Comparison of ENCODE assay signal across 15 cellular contexts in genomic region chr3:47000198-47000815, GRCh38. TPM values are rescaled to one million over a fixed set of nuclear protein-coding genes. Genes with fewer than 3 reads are reported as not detected.
DNase-seq lines count a peak whose midpoint lies in the region; ATAC-seq and TF ChIP-seq lines count a peak whose summit lies in the region.
"Had no signal": no experiment of that assay in that cellular context is flagged by ENCODE, and none has a peak within 500 bp of the region (broad histone marks: within the 10 kb centered on the region; RNA-seq: fewer than 3 reads in every experiment).

No MANE protein-coding gene starts in this region.

- DNase-seq in activated naive CD8-positive, alpha-beta T cell treated with anti-CD3 and anti-CD28 coated beads, Interleukin-2, amount 50 U/mL, for 24 hours = no peak
- DNase-seq in activated naive CD8-positive, alpha-beta T cell treated with anti-CD3 and anti-CD28 coated beads for 36 hours = no peak
- DNase-seq in PC-3 = peak; percentile 67
- peak; percentile 51 to 71 for DNase-seq in foreskin fibroblast
- no peak for DNase-seq in stimulated activated effector memory CD8-positive, alpha-beta T cell treated with anti-CD3 and anti-CD28 coated beads, Interleukin-12 subunit alpha, Interleukin-12 subunit beta, amount 100 ng/mL, for 72 hours (ENCODE audit: low spot score in 2 of 2)
- no peak for DNase-seq in activated CD4-positive, CD25-positive, alpha-beta regulatory T cell (lab: John Stamatoyannopoulos, UW)
- DNase-seq in cortex of kidney (lab: John Stamatoyannopoulos, UW) = no peak
- no peak for DNase-seq in islet precursor cell
- DNase-seq: activated CD4-positive, alpha-beta T cell treated with anti-CD3 and anti-CD28 coated beads for 1 hour; colonic mucosa; NCI-H1436 treated with DMSO at 0.1 percent for 48 hours; NCI-H446 treated with DMSO at 0.1 percent for 48 hours; substantia nigra had no signal

- H3K9me3 Mint-ChIP-seq in activated naive CD8-positive, alpha-beta T cell treated with anti-CD3 and anti-CD28 coated beads, Interleukin-2, amount 50 U/mL, for 24 hours = no peaks in the 10 kb centered on the region
- H3K9me3 Mint-ChIP-seq in activated naive CD8-positive, alpha-beta T cell treated with anti-CD3 and anti-CD28 coated beads for 36 hours = no peaks in the 10 kb centered on the region
- no peaks in the 10 kb centered on the region for H3K9me3 Mint-ChIP-seq in stimulated activated effector memory CD8-positive, alpha-beta T cell treated with anti-CD3 and anti-CD28 coated beads, Interleukin-12 subunit alpha, Interleukin-12 subunit beta, amount 100 ng/mL, for 72 hours
- H3K9me3 Mint-ChIP-seq: neural crest cell had no signal

- TF ChIP-seq CTCF in PC-3 (conservative IDR thresholded peaks at IDR 0.05; ENCODE audit: low read depth, low read length) (no peak), foreskin fibroblast (IDR thresholded peaks at IDR 0.05; ENCODE audit: low read depth, low read length) (no peak)

- CTCF ChIA-PET in PC-3 (lab: Charles Lee) = no interaction called here

- H3K79me2 ChIP-seq in PC-3 (ENCODE audit: low read length) = no peaks in the 10 kb centered on the region

- H3K36me3 Mint-ChIP-seq in activated naive CD8-positive, alpha-beta T cell treated with anti-CD3 and anti-CD28 coated beads, Interleukin-2, amount 50 U/mL, for 24 hours (ENCODE audit: low read depth) = peaks cover 5% of the 10 kb centered on the region
- H3K36me3 Mint-ChIP-seq in activated naive CD8-positive, alpha-beta T cell treated with anti-CD3 and anti-CD28 coated beads for 36 hours = peaks cover 21% of the 10 kb centered on the region
- H3K36me3 Mint-ChIP-seq in stimulated activated effector memory CD8-positive, alpha-beta T cell treated with anti-CD3 and anti-CD28 coated beads, Interleukin-12 subunit alpha, Interleukin-12 subunit beta, amount 100 ng/mL, for 72 hours = peaks cover 90% of the 10 kb centered on the region

- H3K27ac ChIP-seq in PC-3 (ENCODE audit: low read length) = no peak overlapping the region
- H3K27ac ChIP-seq: colonic mucosa had no signal

- peaks cover 14% of the 10 kb centered on the region; the same call in 1 of the 2 replicates for H3K36me3 ChIP-seq in PC-3 (ENCODE audit: low read depth, low read length)

- no peak overlapping the region for H3K9ac ChIP-seq in PC-3 (ENCODE audit: low read length)

- no peaks in the 10 kb centered on the region for H3K27me3 ChIP-seq in PC-3 (ENCODE audit: low read length)
- H3K27me3 ChIP-seq: colonic mucosa had no signal

- H3K4me1 Mint-ChIP-seq in activated naive CD8-positive, alpha-beta T cell treated with anti-CD3 and anti-CD28 coated beads, Interleukin-2, amount 50 U/mL, for 24 hours = peaks cover 17% of the 10 kb centered on the region
- H3K4me1 Mint-ChIP-seq in activated naive CD8-positive, alpha-beta T cell treated with anti-CD3 and anti-CD28 coated beads for 36 hours = peaks cover 10% of the 10 kb centered on the region
- peaks cover 40% of the 10 kb centered on the region for H3K4me1 Mint-ChIP-seq in stimulated activated effector memory CD8-positive, alpha-beta T cell treated with anti-CD3 and anti-CD28 coated beads, Interleukin-12 subunit alpha, Interleukin-12 subunit beta, amount 100 ng/mL, for 72 hours
- H3K4me1 Mint-ChIP-seq: neural crest cell had no signal

- POLR2A ChIA-PET in PC-3 (lab: Charles Lee; ENCODE audit: unreplicated experiment) = interaction anchor here (0.5 kb wide), 1 partner anchor 152 kb away, joined by 3 read pairs; no protein-coding TSS in a partner anchor

- H3K4me1 ChIP-seq in PC-3 (ENCODE audit: insufficient read depth, low read length) = peaks cover 9% of the 10 kb centered on the region
- H3K4me1 ChIP-seq: colonic mucosa had no signal

- H3K27ac Mint-ChIP-seq in activated naive CD8-positive, alpha-beta T cell treated with anti-CD3 and anti-CD28 coated beads, Interleukin-2, amount 50 U/mL, for 24 hours = no peak overlapping the region
- no peak overlapping the region for H3K27ac Mint-ChIP-seq in activated naive CD8-positive, alpha-beta T cell treated with anti-CD3 and anti-CD28 coated beads for 36 hours
- H3K27ac Mint-ChIP-seq in stimulated activated effector memory CD8-positive, alpha-beta T cell treated with anti-CD3 and anti-CD28 coated beads, Interleukin-12 subunit alpha, Interleukin-12 subunit beta, amount 100 ng/mL, for 72 hours = peak overlapping the region; percentile 91

- no peaks in the 10 kb centered on the region for H3K9me2 ChIP-seq in PC-3 (replicated peaks; ENCODE audit: low read length)

- intact Hi-C loops in PC-3 (cut with micrococcal nuclease) = no loop called here

- H3K27me3 Mint-ChIP-seq in activated naive CD8-positive, alpha-beta T cell treated with anti-CD3 and anti-CD28 coated beads, Interleukin-2, amount 50 U/mL, for 24 hours = no peaks in the 10 kb centered on the region
- H3K27me3 Mint-ChIP-seq in activated naive CD8-positive, alpha-beta T cell treated with anti-CD3 and anti-CD28 coated beads for 36 hours = no peaks in the 10 kb centered on the region

- ATAC-seq in activated naive CD8-positive, alpha-beta T cell treated with anti-CD3 and anti-CD28 coated beads, Interleukin-2, amount 50 U/mL, for 24 hours = peak; percentile 42
- peak; percentile 80 for ATAC-seq in PC-3
- ATAC-seq in stimulated activated effector memory CD8-positive, alpha-beta T cell treated with anti-CD3 and anti-CD28 coated beads, Interleukin-12 subunit alpha, Interleukin-12 subunit beta, amount 100 ng/mL, for 72 hours = peak; percentile 70

- H2AFZ ChIP-seq in PC-3 (ENCODE audit: low read length) = no peak overlapping the region

- no peaks in the 10 kb centered on the region for H3F3A ChIP-seq in PC-3 (ENCODE audit: low read length, unreplicated experiment)

- no peak overlapping the region for H3K4me2 ChIP-seq in PC-3 (ENCODE audit: low read length)

- no peak overlapping the region for H3K4me3 Mint-ChIP-seq in activated naive CD8-positive, alpha-beta T cell treated with anti-CD3 and anti-CD28 coated beads, Interleukin-2, amount 50 U/mL, for 24 hours
- H3K4me3 Mint-ChIP-seq in activated naive CD8-positive, alpha-beta T cell treated with anti-CD3 and anti-CD28 coated beads for 36 hours = no peak overlapping the region
- no peak overlapping the region for H3K4me3 Mint-ChIP-seq in stimulated activated effector memory CD8-positive, alpha-beta T cell treated with anti-CD3 and anti-CD28 coated beads, Interleukin-12 subunit alpha, Interleukin-12 subunit beta, amount 100 ng/mL, for 72 hours
- H3K4me3 Mint-ChIP-seq: neural crest cell had no signal

- H3K9me3 ChIP-seq in PC-3 (ENCODE audit: low read length) = no peaks in the 10 kb centered on the region
- H3K9me3 ChIP-seq: colonic mucosa had no signal

- H4K20me1 ChIP-seq in PC-3 (ENCODE audit: low read length) = no peaks in the 10 kb centered on the region

- no TSS peak for BruUV-seq in PC-3 (replicated peaks; lab: Mats Ljungman, UMichigan)

- H3K4me3 ChIP-seq in PC-3 (ENCODE audit: low read length) (no peak overlapping the region), foreskin fibroblast (ENCODE audit: low read depth in 1 of 2, low read length in 2 of 2) (no peak overlapping the region)
- H3K4me3 ChIP-seq: colonic mucosa, lung had no signal

RNA-seq across cellular contexts. Expression of gene NBEAL2, which starts 20.8 kb away (rescaled TPM):
- 10 to 100 TPM; 63.1 to 67.4 TPM for total RNA-seq in activated naive CD8-positive, alpha-beta T cell treated with anti-CD3 and anti-CD28 coated beads for 36 hours
- 50.7 and 77.2 TPM in 2 replicates for total RNA-seq in PC-3 (2014; rRNA removed)

RNA-seq across cellular contexts. Expression of gene CCDC12, which starts 23.8 kb away (rescaled TPM):
- total RNA-seq in activated naive CD8-positive, alpha-beta T cell treated with anti-CD3 and anti-CD28 coated beads for 36 hours = 10 to 100 TPM; 48.8 to 55.4 TPM
- total RNA-seq in PC-3 (2014; rRNA removed) = 44.2 and 67.8 TPM in 2 replicates

Comparison
In these comparisons a context has a peak if more than half of its experiments do, and no peak if none do; other contexts are left out.
1. DNase-seq: peak in PC-3 (single experiment) and foreskin fibroblast (2 of 2); none in activated naive CD8-positive, alpha-beta T cell treated with anti-CD3 and anti-CD28 coated beads, Interleukin-2, amount 50 U/mL, for 24 hours (single experiment), activated naive CD8-positive, alpha-beta T cell treated with anti-CD3 and anti-CD28 coated beads for 36 hours (single experiment), stimulated activated effector memory CD8-positive, alpha-beta T cell treated with anti-CD3 and anti-CD28 coated beads, Interleukin-12 subunit alpha, Interleukin-12 subunit beta, amount 100 ng/mL, for 72 hours (0 of 2), activated CD4-positive, CD25-positive, alpha-beta regulatory T cell (0 of 4), cortex of kidney (single experiment) and islet precursor cell (single experiment).
2. Peak in every context shown above with its lines, with median percentiles within 50 percentile points of each other: ATAC-seq.